In the genomic region with DNA sequence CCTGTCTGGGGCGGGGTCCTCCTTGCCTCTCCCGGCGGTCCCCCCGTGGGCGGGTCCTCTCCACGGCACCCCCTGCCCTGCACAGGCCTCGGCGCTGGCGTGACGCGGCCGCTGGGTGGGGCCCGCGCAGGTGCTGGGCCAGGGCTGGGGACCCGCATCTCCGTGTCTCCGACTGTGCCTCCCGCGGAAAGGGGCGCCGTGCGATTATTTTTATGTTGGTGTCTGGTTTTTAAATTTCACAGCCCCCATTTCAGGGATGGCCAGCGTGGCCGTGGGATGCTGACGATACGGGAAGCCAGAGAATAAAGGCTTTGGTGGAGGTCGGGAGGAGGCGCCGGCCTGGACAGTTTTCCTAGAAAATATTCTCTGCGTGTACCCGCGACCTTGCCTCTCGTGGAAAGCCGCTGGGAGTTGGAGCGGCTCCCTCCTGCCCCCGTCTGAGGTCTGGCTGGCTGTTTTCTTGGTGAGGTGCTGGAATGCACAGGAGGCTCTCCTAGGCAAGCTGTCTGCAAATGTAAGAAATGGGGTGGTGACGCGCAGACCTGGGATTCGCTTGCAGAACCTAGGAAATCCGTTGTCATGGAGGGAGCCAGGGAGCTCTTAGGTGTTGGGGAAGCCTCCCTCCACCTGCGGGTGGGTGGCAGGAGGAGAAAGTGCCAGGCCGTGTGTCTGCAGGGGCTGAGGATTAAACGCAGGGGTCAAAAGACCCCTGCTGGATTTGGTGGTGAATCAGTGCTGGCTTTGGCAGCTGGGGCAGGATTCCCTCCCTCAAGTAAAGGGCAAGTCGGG, we compare ENCODE assay signal across 8 cellular contexts.
DNase-seq lines count a peak whose midpoint lies in the region; ATAC-seq and FAIRE-seq lines count a peak whose summit lies in the region.

No MANE protein-coding gene starts in this region.

- no peak for ATAC-seq in GM21381 (IDR thresholded peaks at IDR 0.05; ENCODE audit: unreplicated experiment)
- ATAC-seq in activated CD4-positive, CD25-positive, alpha-beta regulatory T cell treated with anti-CD3 and anti-CD28 coated beads, Interleukin-2, amount 50 U/mL, for 24 hours = no peak

- H3K79me2 ChIP-seq in ACC112 (ENCODE audit: control insufficient read depth, insufficient read depth, low read length, unreplicated experiment) = no peaks in the 10 kb centered on the region

- FAIRE-seq in RCC 7860 (lab: Jason Lieb, UNC) = no peak

- DNase-seq in NT2/D1 (ENCODE audit: low read depth, low spot score) (peak; percentile 33), globus pallidus (ENCODE audit: low spot score) (peak; percentile 40), RCC 7860 (ENCODE audit: low spot score) (no peak), GF-D8 (lab: John Stamatoyannopoulos, UW) (no peak)

- H3K4me1 ChIP-seq in ACC112 (ENCODE audit: control insufficient read depth, insufficient read depth, low read length, unreplicated experiment) (no peaks in the 10 kb centered on the region), NT2/D1 (ENCODE audit: insufficient read depth, insufficient read length) (peaks cover 5% of the 10 kb centered on the region), neuron (ENCODE audit: insufficient read depth, low read length) (peaks cover 17% of the 10 kb centered on the region)

- H3K27me3 ChIP-seq in ACC112 (ENCODE audit: insufficient read depth, low read length) (peaks cover 88% of the 10 kb centered on the region), NT2/D1 (ENCODE audit: insufficient read depth, insufficient read length) (peaks cover 46% of the 10 kb centered on the region), neuron (ENCODE audit: insufficient read depth, low read length) (peaks cover 69% of the 10 kb centered on the region)

- H3K27ac ChIP-seq in ACC112 (ENCODE audit: low read depth, low read length) = no peak overlapping the region

- H2AFZ ChIP-seq in ACC112 (ENCODE audit: low read length, unreplicated experiment) = no peak overlapping the region
- H2AFZ ChIP-seq in neuron (ENCODE audit: low read depth, low read length) = peak overlapping the region; percentile 47

- H3K36me3 ChIP-seq in ACC112 (ENCODE audit: insufficient read depth, low read length) (no peaks in the 10 kb centered on the region), NT2/D1 (ENCODE audit: insufficient read depth, insufficient read length, low read length) (no peaks in the 10 kb centered on the region), neuron (ENCODE audit: insufficient read depth, low read length) (no peaks in the 10 kb centered on the region)

- peak overlapping the region; percentile 50 for H3K9ac ChIP-seq in NT2/D1 (ENCODE audit: insufficient read length, low read depth)

- H3K4me3 ChIP-seq in ACC112 (ENCODE audit: low read depth, low read length) (peak overlapping the region; percentile 69), NT2/D1 (ENCODE audit: insufficient read length, low read depth) (peak overlapping the region; percentile 32), neuron (ENCODE audit: low read length) (peak overlapping the region; percentile 29)

- H3K9me3 ChIP-seq in NT2/D1 (ENCODE audit: insufficient read depth, low read length) (no peaks in the 10 kb centered on the region), neuron (ENCODE audit: low read length) (peaks cover 3% of the 10 kb centered on the region)

Comparison
In these comparisons a context has a peak if more than half of its experiments do, and no peak if none do; other contexts are left out.
1. DNase-seq: peak in NT2/D1 (single experiment) and globus pallidus (single experiment); none in RCC 7860 (single experiment) and GF-D8 (single experiment).
2. Peak in every context shown above with its lines, with median percentiles within 50 percentile points of each other: H3K4me3 ChIP-seq.